1 cellular context compared by ENCODE assay signal in genomic region chr12:123232807-123233504, GRCh38.
A peak's percentile ranks its signal among the peaks of the same experiment; 100 is the strongest.
TF ChIP-seq lines count a peak whose summit lies in the region.

MPHOSPH9 (minus strand) TSS chr12:123233141; CDS start chr12:123230364, 2,777 bp downstream.
MTRFR (plus strand) TSS chr12:123233436; CDS start chr12:123253675, 20,239 bp downstream.

TF ChIP-seq in K562, 482 proteins besides CTCF, POLR2A, EP300 and RAD21 (continued from another document and continues in another):
- TF ChIP-seq, protein P1, sequence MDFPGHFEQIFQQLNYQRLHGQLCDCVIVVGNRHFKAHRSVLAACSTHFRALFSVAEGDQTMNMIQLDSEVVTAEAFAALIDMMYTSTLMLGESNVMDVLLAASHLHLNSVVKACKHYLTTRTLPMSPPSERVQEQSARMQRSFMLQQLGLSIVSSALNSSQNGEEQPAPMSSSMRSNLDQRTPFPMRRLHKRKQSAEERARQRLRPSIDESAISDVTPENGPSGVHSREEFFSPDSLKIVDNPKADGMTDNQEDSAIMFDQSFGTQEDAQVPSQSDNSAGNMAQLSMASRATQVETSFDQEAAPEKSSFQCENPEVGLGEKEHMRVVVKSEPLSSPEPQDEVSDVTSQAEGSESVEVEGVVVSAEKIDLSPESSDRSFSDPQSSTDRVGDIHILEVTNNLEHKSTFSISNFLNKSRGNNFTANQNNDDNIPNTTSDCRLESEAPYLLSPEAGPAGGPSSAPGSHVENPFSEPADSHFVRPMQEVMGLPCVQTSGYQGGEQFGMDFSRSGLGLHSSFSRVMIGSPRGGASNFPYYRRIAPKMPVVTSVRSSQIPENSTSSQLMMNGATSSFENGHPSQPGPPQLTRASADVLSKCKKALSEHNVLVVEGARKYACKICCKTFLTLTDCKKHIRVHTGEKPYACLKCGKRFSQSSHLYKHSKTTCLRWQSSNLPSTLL (IDR thresholded peaks at IDR 0.05): no peak
- peak; percentile 38; the same call in 1 of the 2 replicates for TF ChIP-seq TCF3 (CRISPR knock-in tag; IDR thresholded peaks at IDR 0.05)
- TF ChIP-seq POLR2B (IDR thresholded peaks at IDR 0.05; ENCODE audit: low read depth, partially characterized antibody): peak; percentile 99
- peak in 1 of 2 experiments; percentile 17; a peak in 2 of 4 replicates for TF ChIP-seq RCOR1 (IDR thresholded peaks at IDR 0.05; ENCODE audit: borderline replicate concordance in 1 of 2, low read depth in 2 of 2, low read length in 2 of 2)
- TF ChIP-seq TBL1XR1 (IDR thresholded peaks at IDR 0.05; ENCODE audit: low read length in 2 of 2): peak in 1 of 2 experiments; percentile 37; a peak in 1 of 4 replicates
- no peak for TF ChIP-seq ZNF24 (IDR thresholded peaks at IDR 0.05)
- no peak for TF ChIP-seq HNRNPK (IDR thresholded peaks at IDR 0.05; ENCODE audit: low read depth, low read length, poor library complexity, severe bottlenecking)
- no peak for TF ChIP-seq SMARCE1 (IDR thresholded peaks at IDR 0.05)
- TF ChIP-seq SMARCC2 (IDR thresholded peaks at IDR 0.05; ENCODE audit: low read depth): no peak
- TF ChIP-seq MED1 (CRISPR knock-in tag; IDR thresholded peaks at IDR 0.05; ENCODE audit: borderline replicate concordance): no peak
- no peak for TF ChIP-seq PTRF (tag; IDR thresholded peaks at IDR 0.05)
- TF ChIP-seq ZKSCAN1 (IDR thresholded peaks at IDR 0.05; ENCODE audit: low read depth, low read length): no peak
- TF ChIP-seq, protein P2, sequence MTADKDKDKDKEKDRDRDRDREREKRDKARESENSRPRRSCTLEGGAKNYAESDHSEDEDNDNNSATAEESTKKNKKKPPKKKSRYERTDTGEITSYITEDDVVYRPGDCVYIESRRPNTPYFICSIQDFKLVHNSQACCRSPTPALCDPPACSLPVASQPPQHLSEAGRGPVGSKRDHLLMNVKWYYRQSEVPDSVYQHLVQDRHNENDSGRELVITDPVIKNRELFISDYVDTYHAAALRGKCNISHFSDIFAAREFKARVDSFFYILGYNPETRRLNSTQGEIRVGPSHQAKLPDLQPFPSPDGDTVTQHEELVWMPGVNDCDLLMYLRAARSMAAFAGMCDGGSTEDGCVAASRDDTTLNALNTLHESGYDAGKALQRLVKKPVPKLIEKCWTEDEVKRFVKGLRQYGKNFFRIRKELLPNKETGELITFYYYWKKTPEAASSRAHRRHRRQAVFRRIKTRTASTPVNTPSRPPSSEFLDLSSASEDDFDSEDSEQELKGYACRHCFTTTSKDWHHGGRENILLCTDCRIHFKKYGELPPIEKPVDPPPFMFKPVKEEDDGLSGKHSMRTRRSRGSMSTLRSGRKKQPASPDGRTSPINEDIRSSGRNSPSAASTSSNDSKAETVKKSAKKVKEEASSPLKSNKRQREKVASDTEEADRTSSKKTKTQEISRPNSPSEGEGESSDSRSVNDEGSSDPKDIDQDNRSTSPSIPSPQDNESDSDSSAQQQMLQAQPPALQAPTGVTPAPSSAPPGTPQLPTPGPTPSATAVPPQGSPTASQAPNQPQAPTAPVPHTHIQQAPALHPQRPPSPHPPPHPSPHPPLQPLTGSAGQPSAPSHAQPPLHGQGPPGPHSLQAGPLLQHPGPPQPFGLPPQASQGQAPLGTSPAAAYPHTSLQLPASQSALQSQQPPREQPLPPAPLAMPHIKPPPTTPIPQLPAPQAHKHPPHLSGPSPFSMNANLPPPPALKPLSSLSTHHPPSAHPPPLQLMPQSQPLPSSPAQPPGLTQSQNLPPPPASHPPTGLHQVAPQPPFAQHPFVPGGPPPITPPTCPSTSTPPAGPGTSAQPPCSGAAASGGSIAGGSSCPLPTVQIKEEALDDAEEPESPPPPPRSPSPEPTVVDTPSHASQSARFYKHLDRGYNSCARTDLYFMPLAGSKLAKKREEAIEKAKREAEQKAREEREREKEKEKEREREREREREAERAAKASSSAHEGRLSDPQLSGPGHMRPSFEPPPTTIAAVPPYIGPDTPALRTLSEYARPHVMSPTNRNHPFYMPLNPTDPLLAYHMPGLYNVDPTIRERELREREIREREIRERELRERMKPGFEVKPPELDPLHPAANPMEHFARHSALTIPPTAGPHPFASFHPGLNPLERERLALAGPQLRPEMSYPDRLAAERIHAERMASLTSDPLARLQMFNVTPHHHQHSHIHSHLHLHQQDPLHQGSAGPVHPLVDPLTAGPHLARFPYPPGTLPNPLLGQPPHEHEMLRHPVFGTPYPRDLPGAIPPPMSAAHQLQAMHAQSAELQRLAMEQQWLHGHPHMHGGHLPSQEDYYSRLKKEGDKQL (CRISPR knock-in tag; IDR thresholded peaks at IDR 0.05; ENCODE audit: borderline replicate concordance): no peak
- no peak for TF ChIP-seq PPARD (CRISPR knock-in tag; IDR thresholded peaks at IDR 0.05)
- no peak for TF ChIP-seq ZNF3 (CRISPR knock-in tag; IDR thresholded peaks at IDR 0.05)
- no peak for TF ChIP-seq ZBED1 (IDR thresholded peaks at IDR 0.05)
- TF ChIP-seq, protein P3, sequence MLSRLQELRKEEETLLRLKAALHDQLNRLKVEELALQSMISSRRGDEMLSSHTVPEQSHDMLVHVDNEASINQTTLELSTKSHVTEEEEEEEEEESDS (CRISPR knock-in tag; IDR thresholded peaks at IDR 0.05): no peak
- no peak for TF ChIP-seq NCOA1 (IDR thresholded peaks at IDR 0.05; ENCODE audit: low read depth)
- peak; percentile 38 for TF ChIP-seq SMARCB1 (IDR thresholded peaks at IDR 0.05; ENCODE audit: insufficient read length, low read depth)
- no peak for TF ChIP-seq SMARCA5 (IDR thresholded peaks at IDR 0.05)
- TF ChIP-seq KDM4B (IDR thresholded peaks at IDR 0.05; ENCODE audit: borderline replicate concordance in 2 of 2, low read depth in 1 of 2): peak in 1 of 2 experiments; percentile 45; a peak in 1 of 4 replicates
- TF ChIP-seq, protein P4, sequence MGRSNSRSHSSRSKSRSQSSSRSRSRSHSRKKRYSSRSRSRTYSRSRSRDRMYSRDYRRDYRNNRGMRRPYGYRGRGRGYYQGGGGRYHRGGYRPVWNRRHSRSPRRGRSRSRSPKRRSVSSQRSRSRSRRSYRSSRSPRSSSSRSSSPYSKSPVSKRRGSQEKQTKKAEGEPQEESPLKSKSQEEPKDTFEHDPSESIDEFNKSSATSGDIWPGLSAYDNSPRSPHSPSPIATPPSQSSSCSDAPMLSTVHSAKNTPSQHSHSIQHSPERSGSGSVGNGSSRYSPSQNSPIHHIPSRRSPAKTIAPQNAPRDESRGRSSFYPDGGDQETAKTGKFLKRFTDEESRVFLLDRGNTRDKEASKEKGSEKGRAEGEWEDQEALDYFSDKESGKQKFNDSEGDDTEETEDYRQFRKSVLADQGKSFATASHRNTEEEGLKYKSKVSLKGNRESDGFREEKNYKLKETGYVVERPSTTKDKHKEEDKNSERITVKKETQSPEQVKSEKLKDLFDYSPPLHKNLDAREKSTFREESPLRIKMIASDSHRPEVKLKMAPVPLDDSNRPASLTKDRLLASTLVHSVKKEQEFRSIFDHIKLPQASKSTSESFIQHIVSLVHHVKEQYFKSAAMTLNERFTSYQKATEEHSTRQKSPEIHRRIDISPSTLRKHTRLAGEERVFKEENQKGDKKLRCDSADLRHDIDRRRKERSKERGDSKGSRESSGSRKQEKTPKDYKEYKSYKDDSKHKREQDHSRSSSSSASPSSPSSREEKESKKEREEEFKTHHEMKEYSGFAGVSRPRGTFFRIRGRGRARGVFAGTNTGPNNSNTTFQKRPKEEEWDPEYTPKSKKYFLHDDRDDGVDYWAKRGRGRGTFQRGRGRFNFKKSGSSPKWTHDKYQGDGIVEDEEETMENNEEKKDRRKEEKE (IDR thresholded peaks at IDR 0.05; ENCODE audit: borderline replicate concordance in 1 of 2, control insufficient read depth in 1 of 2, low read depth in 2 of 2, low read length in 1 of 2): no peak
- no peak for TF ChIP-seq ZNF668 (CRISPR knock-in tag; IDR thresholded peaks at IDR 0.05)
- peak; percentile 70 for TF ChIP-seq GMEB1 (CRISPR knock-in tag; IDR thresholded peaks at IDR 0.05)
- no peak for TF ChIP-seq ARID3B (CRISPR knock-in tag; IDR thresholded peaks at IDR 0.05; ENCODE audit: borderline replicate concordance)
- TF ChIP-seq ZSCAN32 (CRISPR knock-in tag; IDR thresholded peaks at IDR 0.05): no peak
- peak; percentile 78; the same call in 1 of the 2 replicates for TF ChIP-seq E2F4 (CRISPR knock-in tag; IDR thresholded peaks at IDR 0.05; ENCODE audit: low read depth)
- TF ChIP-seq SRF (CRISPR knock-in tag; IDR thresholded peaks at IDR 0.05): peak in 1 of 2 experiments; percentile 44; a peak in 1 of 4 replicates
- no peak for TF ChIP-seq SNRNP70 (optimal IDR thresholded peaks at IDR 0.05; ENCODE audit: low read depth, low read length)
- TF ChIP-seq CBX3 (IDR thresholded peaks at IDR 0.05; ENCODE audit: borderline replicate concordance in 1 of 2, low read length in 2 of 2): no peak
- peak; percentile 99 for TF ChIP-seq NRF1 (conservative IDR thresholded peaks at IDR 0.05 in 1 of 2, IDR thresholded peaks at IDR 0.05 in 1 of 2)
- TF ChIP-seq ZNF507 (tag; conservative IDR thresholded peaks at IDR 0.05): no peak
- TF ChIP-seq MAFF (IDR thresholded peaks at IDR 0.05; ENCODE audit: low read length): no peak
- TF ChIP-seq ZNF830 (CRISPR knock-in tag; IDR thresholded peaks at IDR 0.05): 0 out of 2 replicates have a peak, but pooled peaks have one; percentile 28
- TF ChIP-seq PTBP1 (IDR thresholded peaks at IDR 0.05; ENCODE audit: low read depth, low read length): no peak
- no peak for TF ChIP-seq ZNF561 (CRISPR knock-in tag; conservative IDR thresholded peaks at IDR 0.05)
- TF ChIP-seq PKNOX1 (IDR thresholded peaks at IDR 0.05): peak; percentile 99
- TF ChIP-seq ZNF79 (CRISPR knock-in tag; IDR thresholded peaks at IDR 0.05; ENCODE audit: low read depth): no peak
- no peak for TF ChIP-seq ZNF57 (CRISPR knock-in tag; IDR thresholded peaks at IDR 0.05)
- peak; percentile 97 for TF ChIP-seq MYBL2 (IDR thresholded peaks at IDR 0.05; ENCODE audit: low read depth)
- TF ChIP-seq MYBL2 (CRISPR knock-in tag; IDR thresholded peaks at IDR 0.05; ENCODE audit: borderline replicate concordance): no peak
- no peak for TF ChIP-seq NR0B1 (IDR thresholded peaks at IDR 0.05; ENCODE audit: partially characterized antibody)
- peak; percentile 71 for TF ChIP-seq NELFE (IDR thresholded peaks at IDR 0.05; ENCODE audit: insufficient read depth, insufficient read length)
- no peak for TF ChIP-seq MIER1 (IDR thresholded peaks at IDR 0.05; ENCODE audit: low read depth)
- no peak for TF ChIP-seq KDM1A (IDR thresholded peaks at IDR 0.05)
- TF ChIP-seq, protein P5, sequence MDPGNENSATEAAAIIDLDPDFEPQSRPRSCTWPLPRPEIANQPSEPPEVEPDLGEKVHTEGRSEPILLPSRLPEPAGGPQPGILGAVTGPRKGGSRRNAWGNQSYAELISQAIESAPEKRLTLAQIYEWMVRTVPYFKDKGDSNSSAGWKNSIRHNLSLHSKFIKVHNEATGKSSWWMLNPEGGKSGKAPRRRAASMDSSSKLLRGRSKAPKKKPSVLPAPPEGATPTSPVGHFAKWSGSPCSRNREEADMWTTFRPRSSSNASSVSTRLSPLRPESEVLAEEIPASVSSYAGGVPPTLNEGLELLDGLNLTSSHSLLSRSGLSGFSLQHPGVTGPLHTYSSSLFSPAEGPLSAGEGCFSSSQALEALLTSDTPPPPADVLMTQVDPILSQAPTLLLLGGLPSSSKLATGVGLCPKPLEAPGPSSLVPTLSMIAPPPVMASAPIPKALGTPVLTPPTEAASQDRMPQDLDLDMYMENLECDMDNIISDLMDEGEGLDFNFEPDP (CRISPR knock-in tag; IDR thresholded peaks at IDR 0.05): no peak
- no peak; the same call in 1 of the 2 replicates for TF ChIP-seq NFRKB (IDR thresholded peaks at IDR 0.05; ENCODE audit: low read depth)
- TF ChIP-seq PHF20 (IDR thresholded peaks at IDR 0.05; ENCODE audit: partially characterized antibody): no peak
